Comparison of ENCODE assay signal across 26 cellular contexts in the genomic region with DNA sequence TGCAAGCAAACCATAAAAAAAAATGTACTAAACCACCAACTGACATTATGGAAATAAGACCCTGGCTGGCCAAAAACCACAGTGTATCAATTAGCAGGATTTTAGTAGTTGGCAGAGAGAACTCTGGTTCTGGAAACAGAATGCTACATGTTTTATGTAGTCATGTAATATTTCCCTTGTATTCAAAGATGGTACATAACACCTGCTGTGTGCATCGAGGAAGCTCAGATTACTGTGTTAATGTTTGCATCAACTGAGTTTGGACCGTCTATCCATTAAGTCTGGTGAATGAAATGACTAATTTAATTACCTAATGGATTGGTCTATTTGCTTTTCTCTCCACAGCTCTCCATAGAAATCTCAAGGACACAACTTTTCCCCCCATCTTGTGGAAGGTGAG.
A peak's percentile ranks its signal among the peaks of the same experiment; 100 is the strongest.
DNase-seq lines count a peak whose midpoint lies in the region; ATAC-seq lines count a peak whose summit lies in the region.
"Had no signal": no experiment of that assay in that cellular context is flagged by ENCODE, and none has a peak within 500 bp of the region (broad histone marks: within the 10 kb centered on the region; RNA-seq: fewer than 3 reads in every experiment).

No MANE protein-coding gene starts in this region.

- no peaks in the 10 kb centered on the region for H3K36me3 Mint-ChIP-seq in activated T-cell treated with anti-CD3 and anti-CD28 coated beads, Interleukin-2, amount 50 U/mL, for 4 hours (ENCODE audit: insufficient read depth)
- H3K36me3 Mint-ChIP-seq: brain had no signal

- DNase-seq in COR-L47 (lab: John Stamatoyannopoulos, UW) (peak; percentile 76), DMS79 (lab: John Stamatoyannopoulos, UW) (peak; percentile 79), NCI-H2029 treated with DMSO at 0.1 percent for 48 hours (lab: John Stamatoyannopoulos, UW) (peak; percentile 63), NCI-H510A treated with DMSO at 0.1 percent for 48 hours (lab: John Stamatoyannopoulos, UW) (peak; percentile 64), Kasumi-1 (lab: John Stamatoyannopoulos, UW) (no peak), HuH-7.5 (ENCODE audit: low spot score) (no peak), glomerular visceral epithelial cell (ENCODE audit: extremely low spot score) (no peak)
- no peak for DNase-seq in activated T-cell treated with anti-CD3 and anti-CD28 coated beads, Interleukin-2, amount 50 U/mL, for 4 hours
- DNase-seq: activated CD8-positive, alpha-beta memory T cell treated with anti-CD3 and anti-CD28 coated beads for 24 hours; activated naive CD4-positive, alpha-beta T cell treated with Interleukin-2 at 50 U/mL for 16 hours; activated T-cell treated with anti-CD3 and anti-CD28 coated beads, Interleukin-2, amount 50 U/mL, for 1 hour; adrenal gland; C1 segment of cervical spinal cord; Calu3; effector CD4-positive, alpha-beta T cell; heart right ventricle; left cardiac atrium; MG63; NCI-H226; stimulated activated CD4-positive, alpha-beta T cell treated with anti-CD3 and anti-CD28 coated beads, Interleukin-4, amount 100 ng/mL, for 4 hours; stimulated activated naive CD4-positive, alpha-beta T cell; testis had no signal

- no peak overlapping the region for H3K4me3 Mint-ChIP-seq in activated T-cell treated with anti-CD3 and anti-CD28 coated beads, Interleukin-2, amount 50 U/mL, for 4 hours
- H3K4me3 Mint-ChIP-seq: brain; T-helper 1 cell treated with Interleukin-12 subunit alpha and Interleukin-12 subunit beta and Interleukin-4 antibody, amounts not matched to agents 30 μg/mL and 1 μg/mL, for 36 hours had no signal

- H3K27me3 Mint-ChIP-seq in activated T-cell treated with anti-CD3 and anti-CD28 coated beads, Interleukin-2, amount 50 U/mL, for 4 hours (ENCODE audit: low read depth), result no peaks in the 10 kb centered on the region
- H3K27me3 Mint-ChIP-seq: brain, progenitor cell of endocrine pancreas had no signal

- no peak for ATAC-seq in activated T-cell treated with anti-CD3 and anti-CD28 coated beads, Interleukin-2, amount 50 U/mL, for 4 hours
- ATAC-seq: heart right ventricle, left cardiac atrium, sciatic nerve had no signal

- no peaks in the 10 kb centered on the region for H3K4me1 Mint-ChIP-seq in activated T-cell treated with anti-CD3 and anti-CD28 coated beads, Interleukin-2, amount 50 U/mL, for 4 hours (ENCODE audit: low read depth)
- H3K4me1 Mint-ChIP-seq: brain had no signal

- H3K9me3 Mint-ChIP-seq in activated T-cell treated with anti-CD3 and anti-CD28 coated beads, Interleukin-2, amount 50 U/mL, for 4 hours, result no peaks in the 10 kb centered on the region
- H3K9me3 Mint-ChIP-seq: brain; T-helper 1 cell treated with Interleukin-12 subunit alpha and Interleukin-12 subunit beta and Interleukin-4 antibody, amounts not matched to agents 30 μg/mL and 1 μg/mL, for 36 hours had no signal

Comparison
In these comparisons a context has a peak if more than half of its experiments do, and no peak if none do; other contexts are left out.
1. DNase-seq: peak in COR-L47 (single experiment), DMS79 (single experiment), NCI-H2029 treated with DMSO at 0.1 percent for 48 hours (single experiment) and NCI-H510A treated with DMSO at 0.1 percent for 48 hours (single experiment); none in activated T-cell treated with anti-CD3 and anti-CD28 coated beads, Interleukin-2, amount 50 U/mL, for 4 hours (single experiment), Kasumi-1 (0 of 2), HuH-7.5 (single experiment) and glomerular visceral epithelial cell (single experiment).